19 cellular contexts compared by ENCODE assay signal in the genomic region with DNA sequence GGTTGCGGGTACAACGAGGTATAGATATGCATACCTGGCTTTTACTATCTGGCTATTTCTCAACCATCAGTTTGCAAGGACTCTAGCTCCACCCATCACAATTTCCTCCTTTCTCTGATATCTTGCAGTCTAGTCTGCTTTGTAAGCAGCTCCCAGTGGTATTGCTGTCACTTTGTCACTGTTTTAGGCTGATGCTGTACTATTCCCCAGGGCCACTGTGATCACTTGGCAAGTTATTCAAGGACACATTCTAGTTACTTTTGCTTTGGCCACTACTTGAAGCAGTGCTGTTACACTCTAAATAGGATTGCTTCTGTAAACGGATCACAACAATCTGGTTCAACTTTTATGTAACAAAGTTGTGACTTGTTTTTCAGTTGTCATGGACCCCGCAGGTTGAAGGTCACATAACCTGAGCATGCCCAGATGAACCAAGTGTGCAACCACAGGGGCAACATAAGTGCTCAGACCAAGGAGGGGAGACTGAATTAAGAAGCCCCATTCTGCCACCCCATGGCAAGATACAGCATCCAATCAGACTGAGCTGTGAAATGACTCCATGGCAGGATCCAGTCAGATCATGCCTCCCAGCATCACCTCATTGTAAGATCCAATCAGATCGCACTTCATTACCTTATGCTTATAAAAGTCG.
DNase-seq lines count a peak whose midpoint lies in the region; ATAC-seq and TF ChIP-seq lines count a peak whose summit lies in the region.
"Had no signal": no experiment of that assay in that cellular context is flagged by ENCODE, and none has a peak within 500 bp of the region (broad histone marks: within the 10 kb centered on the region; RNA-seq: fewer than 3 reads in every experiment).

No MANE protein-coding gene starts in this region.

- no peak overlapping the region for H3K9ac ChIP-seq in parathyroid adenoma

- ATAC-seq in GM18867 (IDR thresholded peaks at IDR 0.05; ENCODE audit: unreplicated experiment) (peak; percentile 59), HG03439 (IDR thresholded peaks at IDR 0.05; ENCODE audit: unreplicated experiment) (no peak)
- ATAC-seq: activated CD4-positive, alpha-beta T cell treated with anti-CD3 and anti-CD28 coated beads for 36 hours; T-helper 17 cell had no signal

- peak; percentile 24 for DNase-seq in NCI-H69 (lab: John Stamatoyannopoulos, UW)
- DNase-seq in erythroblast (lab: John Stamatoyannopoulos, UW): peak; percentile 3 to 20
- no peak for DNase-seq in NCI-H1092 treated with DMSO at 0.1 percent for 48 hours (lab: John Stamatoyannopoulos, UW)
- no peak for DNase-seq in MG63
- no peak for DNase-seq in activated naive CD4-positive, alpha-beta T cell treated with anti-CD3 and anti-CD28 coated beads, Interleukin-2, amount 50 U/mL, for 16 hours
- DNase-seq: activated CD4-positive, alpha-beta T cell treated with anti-CD3 and anti-CD28 coated beads for 36 hours; activated naive CD8-positive, alpha-beta T cell treated with anti-CD3 and anti-CD28 coated beads for 36 hours; C1 segment of cervical spinal cord; DMS153; HCEC 1CT; kidney; NCI-H1105; stimulated activated CD4-positive, alpha-beta T cell treated with anti-CD3 and anti-CD28 coated beads, Interleukin-4, amount 100 ng/mL, for 1 hour; stimulated activated CD8-positive, alpha-beta memory T cell treated with anti-CD3 and anti-CD28 coated beads, Interleukin-4, amount 100 ng/mL, for 48 hours; T-helper 17 cell; tibial artery had no signal

- H2AFZ ChIP-seq in parathyroid adenoma: peak overlapping the region; percentile 54

- H3K4me3 ChIP-seq in parathyroid adenoma (ENCODE audit: low read depth, low read length): no peak overlapping the region
- no peak overlapping the region for H3K4me3 ChIP-seq in MG63
- H3K4me3 ChIP-seq: tibial artery had no signal

- TF ChIP-seq POLR2A in erythroblast (IDR thresholded peaks at IDR 0.05; ENCODE audit: low read length): no peak

- H3K27me3 ChIP-seq in parathyroid adenoma (ENCODE audit: control insufficient read depth, insufficient read depth, low read length) (no peaks in the 10 kb centered on the region), MG63 (no peaks in the 10 kb centered on the region)
- H3K27me3 ChIP-seq: tibial artery had no signal

- TF ChIP-seq CTCF in parathyroid adenoma (IDR thresholded peaks at IDR 0.05): peak; percentile 4

- peaks cover 52% of the 10 kb centered on the region for H3K4me1 ChIP-seq in parathyroid adenoma

- H3K27ac ChIP-seq in parathyroid adenoma: peak overlapping the region; percentile 87
- H3K27ac ChIP-seq: tibial artery had no signal

- no peaks in the 10 kb centered on the region for H3K9me3 ChIP-seq in parathyroid adenoma (ENCODE audit: control insufficient read depth, low read length)
- no peaks in the 10 kb centered on the region for H3K9me3 ChIP-seq in MG63
- H3K9me3 ChIP-seq: tibial artery had no signal

- no peaks in the 10 kb centered on the region for H3K79me2 ChIP-seq in parathyroid adenoma

- H3K36me3 ChIP-seq in parathyroid adenoma (ENCODE audit: control insufficient read depth, insufficient read depth, low read length) (no peaks in the 10 kb centered on the region), MG63 (no peaks in the 10 kb centered on the region)
- H3K36me3 ChIP-seq: tibial artery had no signal

- H3K4me2 ChIP-seq in parathyroid adenoma (ENCODE audit: low read length): no peak overlapping the region

Comparison
In these comparisons a context has a peak if more than half of its experiments do, and no peak if none do; other contexts are left out.
1. DNase-seq: peak in NCI-H69 (single experiment) and erythroblast (2 of 2); none in NCI-H1092 treated with DMSO at 0.1 percent for 48 hours (single experiment), MG63 (single experiment) and activated naive CD4-positive, alpha-beta T cell treated with anti-CD3 and anti-CD28 coated beads, Interleukin-2, amount 50 U/mL, for 16 hours (single experiment).